Comparison of ENCODE assay signal across 22 cellular contexts in genomic region chr2:174033163-174033550, GRCh38.
"Had no signal": no experiment of that assay in that cellular context is flagged by ENCODE, and none has a peak within 500 bp of the region (broad histone marks: within the 10 kb centered on the region; RNA-seq: fewer than 3 reads in every experiment).

No MANE protein-coding gene starts in this region.

- H3K27ac ChIP-seq: dorsolateral prefrontal cortex, neural progenitor cell, psoas muscle, VCaP had no signal

- H3K36me3 Mint-ChIP-seq: brain, naive B cell, neural progenitor cell had no signal

- H3K4me3 Mint-ChIP-seq: activated naive CD4-positive, alpha-beta T cell treated with anti-CD3 and anti-CD28 coated beads for 36 hours; activated T-cell treated with anti-CD3 and anti-CD28 coated beads, Interleukin-2, amount 50 U/mL, for 4 hours; brain; neural progenitor cell had no signal

- FAIRE-seq: islet of Langerhans, small intestine had no signal

- H2AFZ ChIP-seq: neural progenitor cell had no signal

- DNase-seq: activated CD4-positive, alpha-beta T cell treated with anti-CD3 and anti-CD28 coated beads, Interleukin-2, amount 50 U/mL, for 1 hour; activated CD4-positive, CD25-positive, alpha-beta regulatory T cell treated with anti-CD3 and anti-CD28 coated beads, Interleukin-2, amount 50 U/mL, for 72 hours; activated CD8-positive, alpha-beta memory T cell treated with anti-CD3 and anti-CD28 coated beads, Interleukin-2, amount 50 U/mL, for 4 hours; activated naive CD4-positive, alpha-beta T cell treated with anti-CD3 and anti-CD28 coated beads for 36 hours; activated T-cell treated with anti-CD3 and anti-CD28 coated beads, Interleukin-2, amount 50 U/mL, for 4 hours; caudate nucleus; dorsolateral prefrontal cortex; hippocampal formation; left colon; mucosa of descending colon; naive B cell; psoas muscle; small intestine; stimulated activated CD4-positive, alpha-beta T cell treated with anti-CD3 and anti-CD28 coated beads, Interleukin-4, amount 100 ng/mL, for 24 hours; stimulated activated naive CD4-positive, alpha-beta T cell; T-helper 2 cell had no signal

- H3K27me3 ChIP-seq: neural progenitor cell had no signal

- H3K36me3 ChIP-seq: neural progenitor cell had no signal

- H3K4me3 ChIP-seq: dorsolateral prefrontal cortex, lung, mucosa of descending colon, neural progenitor cell, psoas muscle had no signal

- H3K4me2 ChIP-seq: neural progenitor cell had no signal

- H3K9ac ChIP-seq: neural progenitor cell had no signal

- H3K9me3 Mint-ChIP-seq: activated naive CD4-positive, alpha-beta T cell treated with anti-CD3 and anti-CD28 coated beads for 36 hours; activated T-cell treated with anti-CD3 and anti-CD28 coated beads, Interleukin-2, amount 50 U/mL, for 4 hours; brain; naive B cell had no signal

- H3K9me3 ChIP-seq: mucosa of descending colon, psoas muscle had no signal

- ATAC-seq: activated T-cell treated with anti-CD3 and anti-CD28 coated beads, Interleukin-2, amount 50 U/mL, for 4 hours; left colon; mucosa of descending colon; psoas muscle; right cardiac atrium had no signal

- H3K27ac Mint-ChIP-seq: activated naive CD4-positive, alpha-beta T cell treated with anti-CD3 and anti-CD28 coated beads for 36 hours; brain had no signal
